38 cellular contexts compared by ENCODE assay signal in the genomic region with DNA sequence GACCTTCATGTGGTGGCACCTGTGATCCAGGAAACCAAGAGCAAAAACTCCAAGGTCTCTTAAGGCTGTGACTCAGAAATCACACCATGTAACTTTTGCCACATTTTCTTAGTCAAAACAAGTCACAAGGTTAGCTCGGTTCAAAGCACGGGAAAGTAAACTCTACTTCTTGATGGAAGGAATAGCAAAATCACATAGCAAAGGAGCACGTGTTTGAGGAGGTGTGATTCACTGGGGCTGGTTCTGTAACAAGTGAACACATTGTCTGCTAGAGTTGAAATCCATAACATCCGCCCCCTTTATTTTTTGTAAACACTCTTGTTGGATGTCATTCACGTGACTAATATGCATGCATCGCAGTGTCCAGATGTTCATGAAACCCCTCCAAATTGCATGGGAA.
DNase-seq lines count a peak whose midpoint lies in the region; ATAC-seq, FAIRE-seq and TF ChIP-seq lines count a peak whose summit lies in the region.
"Had no signal": no experiment of that assay in that cellular context is flagged by ENCODE, and none has a peak within 500 bp of the region (broad histone marks: within the 10 kb centered on the region; RNA-seq: fewer than 3 reads in every experiment).

No MANE protein-coding gene starts in this region.

- no peaks in the 10 kb centered on the region for H3K9me3 Mint-ChIP-seq in astrocyte (ENCODE audit: unreplicated experiment)
- H3K9me3 Mint-ChIP-seq: activated B cell treated with CpG ODN at 0.5 μM for 24 hours; activated CD4-positive, alpha-beta T cell treated with anti-CD3 and anti-CD28 coated beads, Interleukin-2, amount 10 ng/mL, durations not matched to agents 7 days and 5 days; activated naive CD8-positive, alpha-beta T cell treated with anti-CD3 and anti-CD28 coated beads, Interleukin-2, amount 10 ng/mL, durations not matched to agents 7 days and 5 days; dendritic cell treated with granulocyte-macrophage colony-stimulating factor and Interleukin-4, amounts not matched to agents 40 ng/mL and 50 ng/mL, for 4 days; endodermal cell; neural progenitor cell; stimulated activated naive CD8-positive, alpha-beta T cell treated with anti-CD3 and anti-CD28 coated beads, Interleukin-15, Interleukin-2, amounts not matched to agents 100 ng/mL and 50 ng/mL, for 24 hours had no signal

- H3K4me1 ChIP-seq in astrocyte (ENCODE audit: insufficient read depth, low read length) = no peaks in the 10 kb centered on the region
- no peaks in the 10 kb centered on the region for H3K4me1 ChIP-seq in gastrocnemius medialis
- H3K4me1 ChIP-seq in uterus = no peaks in the 10 kb centered on the region
- H3K4me1 ChIP-seq: ascending aorta, esophagus squamous epithelium, HAP-1, left ventricle myocardium inferior, neural progenitor cell, spleen, testis had no signal

- no peaks in the 10 kb centered on the region for H3K27me3 ChIP-seq in astrocyte (ENCODE audit: insufficient read depth, low read length)
- H3K27me3 ChIP-seq in gastrocnemius medialis = no peaks in the 10 kb centered on the region
- H3K27me3 ChIP-seq in uterus = no peaks in the 10 kb centered on the region
- H3K27me3 ChIP-seq: ascending aorta, esophagus squamous epithelium, neural progenitor cell, spleen, testis had no signal

- H3K4me3 ChIP-seq in astrocyte (ENCODE audit: insufficient read depth, low read depth, low read length) (no peak overlapping the region), gastrocnemius medialis (no peak overlapping the region), uterus (no peak overlapping the region)
- H3K4me3 ChIP-seq: ascending aorta, esophagus squamous epithelium, HAP-1, left ventricle myocardium inferior, neural progenitor cell, SK-N-MC, spleen, testis had no signal

- H3K27ac ChIP-seq in astrocyte (ENCODE audit: low read depth, low read length) = no peak overlapping the region
- H3K27ac ChIP-seq in gastrocnemius medialis = no peak overlapping the region
- no peak overlapping the region for H3K27ac ChIP-seq in uterus
- H3K27ac ChIP-seq: ascending aorta, esophagus squamous epithelium, left ventricle myocardium inferior, neural progenitor cell, SK-N-MC, spleen, testis had no signal

- no peaks in the 10 kb centered on the region for H3K79me2 ChIP-seq in astrocyte (ENCODE audit: insufficient read depth, low read length)

- no peak overlapping the region for H3K9ac ChIP-seq in astrocyte (ENCODE audit: low read length)
- H3K9ac ChIP-seq: neural progenitor cell had no signal

- H3K27ac Mint-ChIP-seq in astrocyte (ENCODE audit: unreplicated experiment) = no peak overlapping the region
- H3K27ac Mint-ChIP-seq: activated B cell treated with CpG ODN at 0.5 μM for 24 hours; activated CD4-positive, alpha-beta T cell treated with anti-CD3 and anti-CD28 coated beads, Interleukin-2, amount 10 ng/mL, durations not matched to agents 7 days and 5 days; activated naive CD8-positive, alpha-beta T cell treated with anti-CD3 and anti-CD28 coated beads, Interleukin-2, amount 10 ng/mL, durations not matched to agents 7 days and 5 days; B cell; CD4-positive, alpha-beta memory T cell; dendritic cell treated with granulocyte-macrophage colony-stimulating factor and Interleukin-4, amounts not matched to agents 40 ng/mL and 50 ng/mL, for 4 days; endodermal cell; neural progenitor cell; stimulated activated naive CD8-positive, alpha-beta T cell treated with anti-CD3 and anti-CD28 coated beads, Interleukin-15, Interleukin-2, amounts not matched to agents 100 ng/mL and 50 ng/mL, for 24 hours had no signal

- no peak overlapping the region for H2AFZ ChIP-seq in astrocyte (ENCODE audit: low read depth, low read length)
- H2AFZ ChIP-seq: neural progenitor cell had no signal

- no peaks in the 10 kb centered on the region for H4K20me1 ChIP-seq in astrocyte (ENCODE audit: insufficient read depth, low read length)

- DNase-seq in AG08395 (ENCODE audit: low spot score) (peak; percentile 31), ELR (ENCODE audit: low read depth) (peak; percentile 50), astrocyte (ENCODE audit: low read depth) (peak; percentile 56), fibroblast of peridontal ligament (ENCODE audit: extremely low read depth) (peak; percentile 3), NCI-H2107 treated with DMSO at 0.1 percent for 48 hours (lab: John Stamatoyannopoulos, UW; ENCODE audit: unreplicated experiment) (no peak), gastrocnemius medialis (no peak), uterus (no peak), NCI-H2107 (lab: John Stamatoyannopoulos, UW) (no peak)
- DNase-seq: activated B cell treated with CpG ODN at 0.5 μM for 24 hours; activated CD4-positive, alpha-beta T cell treated with anti-CD3 and anti-CD28 coated beads, Interleukin-2, amount 10 ng/mL, durations not matched to agents 7 days and 5 days; activated gamma-delta T cell; activated naive CD8-positive, alpha-beta T cell treated with anti-CD3 and anti-CD28 coated beads, Interleukin-2, amount 10 ng/mL, durations not matched to agents 7 days and 5 days; activated T-cell treated with anti-CD3 and anti-CD28 coated beads, Interleukin-2, amount 50 U/mL, for 1 hour; CD4-positive, alpha-beta memory T cell; central memory CD4-positive, alpha-beta T cell; DMS 273 treated with DMSO at 0.1 percent for 48 hours; endodermal cell; esophagus squamous epithelium; left ventricle myocardium inferior; NCI-H1092; NCI-H1694 treated with DMSO at 0.1 percent for 48 hours; NCI-H2171 treated with DMSO at 0.1 percent for 48 hours; NCI-H510A treated with DMSO at 0.1 percent for 48 hours; OCI-M1; right cardiac atrium; spleen; stimulated activated CD8-positive, alpha-beta memory T cell treated with anti-CD3 and anti-CD28 coated beads, Interleukin-4, amount 100 ng/mL, for 48 hours; testis had no signal

- H3K9me3 ChIP-seq in astrocyte (ENCODE audit: insufficient read depth, low read depth, low read length) = no peaks in the 10 kb centered on the region
- no peaks in the 10 kb centered on the region for H3K9me3 ChIP-seq in gastrocnemius medialis
- H3K9me3 ChIP-seq in uterus = no peaks in the 10 kb centered on the region
- H3K9me3 ChIP-seq: ascending aorta, esophagus squamous epithelium, HAP-1, left ventricle myocardium inferior, spleen, testis had no signal

- TF ChIP-seq POLR2A in gastrocnemius medialis (IDR thresholded peaks at IDR 0.05) = no peak
- TF ChIP-seq POLR2A in uterus (IDR thresholded peaks at IDR 0.05) = no peak

- H3K4me2 ChIP-seq in astrocyte (ENCODE audit: low read length) = no peak overlapping the region
- H3K4me2 ChIP-seq: neural progenitor cell had no signal

- no peak for TF ChIP-seq CTCF in astrocyte (IDR thresholded peaks at IDR 0.05; ENCODE audit: insufficient read depth, low read depth, low read length)
- no peak for TF ChIP-seq CTCF in gastrocnemius medialis (IDR thresholded peaks at IDR 0.05 in 4 of 5, conservative IDR thresholded peaks at IDR 0.05 in 1 of 5)
- no peak for TF ChIP-seq CTCF in uterus (IDR thresholded peaks at IDR 0.05)

- peaks cover 5% of the 10 kb centered on the region for H3K4me1 Mint-ChIP-seq in astrocyte (ENCODE audit: low read depth, unreplicated experiment)
- H3K4me1 Mint-ChIP-seq: activated B cell treated with CpG ODN at 0.5 μM for 24 hours; activated CD4-positive, alpha-beta T cell treated with anti-CD3 and anti-CD28 coated beads, Interleukin-2, amount 10 ng/mL, durations not matched to agents 7 days and 5 days; activated naive CD8-positive, alpha-beta T cell treated with anti-CD3 and anti-CD28 coated beads, Interleukin-2, amount 10 ng/mL, durations not matched to agents 7 days and 5 days; B cell; CD4-positive, alpha-beta memory T cell; neural progenitor cell had no signal

- H3K36me3 Mint-ChIP-seq in astrocyte (ENCODE audit: low read depth, unreplicated experiment) = no peaks in the 10 kb centered on the region
- H3K36me3 Mint-ChIP-seq: activated naive CD8-positive, alpha-beta T cell treated with anti-CD3 and anti-CD28 coated beads, Interleukin-2, amount 10 ng/mL, durations not matched to agents 7 days and 5 days; CD4-positive, alpha-beta memory T cell; neural progenitor cell had no signal

- intact Hi-C loops in gastrocnemius medialis (cut with DNase I; ENCODE audit: low total_unique reads) = no loop called here
- intact Hi-C loops in uterus (cut with DNase I; ENCODE audit: low total_unique reads) = no loop called here

- in situ Hi-C loops in gastrocnemius medialis (cut with MboI; ENCODE audit: low sequenced_read_pairs in 4 of 4) = no loop called here

- peaks cover 2% of the 10 kb centered on the region for H3K27me3 Mint-ChIP-seq in astrocyte (ENCODE audit: low read depth, unreplicated experiment)
- H3K27me3 Mint-ChIP-seq: activated CD4-positive, alpha-beta T cell treated with anti-CD3 and anti-CD28 coated beads, Interleukin-2, amount 10 ng/mL, durations not matched to agents 7 days and 5 days; activated naive CD8-positive, alpha-beta T cell treated with anti-CD3 and anti-CD28 coated beads, Interleukin-2, amount 10 ng/mL, durations not matched to agents 7 days and 5 days; dendritic cell treated with granulocyte-macrophage colony-stimulating factor and Interleukin-4, amounts not matched to agents 40 ng/mL and 50 ng/mL, for 4 days had no signal

- no peak overlapping the region for H3K4me3 Mint-ChIP-seq in astrocyte (ENCODE audit: unreplicated experiment)
- H3K4me3 Mint-ChIP-seq: activated B cell treated with CpG ODN at 0.5 μM for 24 hours; activated CD4-positive, alpha-beta T cell treated with anti-CD3 and anti-CD28 coated beads, Interleukin-2, amount 10 ng/mL, durations not matched to agents 7 days and 5 days; activated naive CD8-positive, alpha-beta T cell treated with anti-CD3 and anti-CD28 coated beads, Interleukin-2, amount 10 ng/mL, durations not matched to agents 7 days and 5 days; B cell; CD4-positive, alpha-beta memory T cell; dendritic cell treated with granulocyte-macrophage colony-stimulating factor and Interleukin-4, amounts not matched to agents 40 ng/mL and 50 ng/mL, for 4 days; endodermal cell; neural progenitor cell; stimulated activated naive CD8-positive, alpha-beta T cell treated with anti-CD3 and anti-CD28 coated beads, Interleukin-15, Interleukin-2, amounts not matched to agents 100 ng/mL and 50 ng/mL, for 24 hours had no signal

- no peak for ATAC-seq in gastrocnemius medialis
- ATAC-seq: right cardiac atrium had no signal

- FAIRE-seq in astrocyte (lab: Jason Lieb, UNC) = no peak
- FAIRE-seq: A204.1, G401.6, islet of Langerhans had no signal

- H3K36me3 ChIP-seq in astrocyte (ENCODE audit: insufficient read depth, low read length) = no peaks in the 10 kb centered on the region
- H3K36me3 ChIP-seq in gastrocnemius medialis = no peaks in the 10 kb centered on the region
- no peaks in the 10 kb centered on the region for H3K36me3 ChIP-seq in uterus
- H3K36me3 ChIP-seq: ascending aorta, esophagus squamous epithelium, HAP-1, left ventricle myocardium inferior, neural progenitor cell, spleen had no signal

Comparison
In these comparisons a context has a peak if more than half of its experiments do, and no peak if none do; other contexts are left out.
1. DNase-seq: peak in AG08395 (single experiment), ELR (single experiment), astrocyte (single experiment) and fibroblast of peridontal ligament (single experiment); none in NCI-H2107 treated with DMSO at 0.1 percent for 48 hours (single experiment), gastrocnemius medialis (0 of 2), uterus (0 of 2) and NCI-H2107 (single experiment).